Comparison of ENCODE assay signal across 1 cellular context in the genomic region with DNA sequence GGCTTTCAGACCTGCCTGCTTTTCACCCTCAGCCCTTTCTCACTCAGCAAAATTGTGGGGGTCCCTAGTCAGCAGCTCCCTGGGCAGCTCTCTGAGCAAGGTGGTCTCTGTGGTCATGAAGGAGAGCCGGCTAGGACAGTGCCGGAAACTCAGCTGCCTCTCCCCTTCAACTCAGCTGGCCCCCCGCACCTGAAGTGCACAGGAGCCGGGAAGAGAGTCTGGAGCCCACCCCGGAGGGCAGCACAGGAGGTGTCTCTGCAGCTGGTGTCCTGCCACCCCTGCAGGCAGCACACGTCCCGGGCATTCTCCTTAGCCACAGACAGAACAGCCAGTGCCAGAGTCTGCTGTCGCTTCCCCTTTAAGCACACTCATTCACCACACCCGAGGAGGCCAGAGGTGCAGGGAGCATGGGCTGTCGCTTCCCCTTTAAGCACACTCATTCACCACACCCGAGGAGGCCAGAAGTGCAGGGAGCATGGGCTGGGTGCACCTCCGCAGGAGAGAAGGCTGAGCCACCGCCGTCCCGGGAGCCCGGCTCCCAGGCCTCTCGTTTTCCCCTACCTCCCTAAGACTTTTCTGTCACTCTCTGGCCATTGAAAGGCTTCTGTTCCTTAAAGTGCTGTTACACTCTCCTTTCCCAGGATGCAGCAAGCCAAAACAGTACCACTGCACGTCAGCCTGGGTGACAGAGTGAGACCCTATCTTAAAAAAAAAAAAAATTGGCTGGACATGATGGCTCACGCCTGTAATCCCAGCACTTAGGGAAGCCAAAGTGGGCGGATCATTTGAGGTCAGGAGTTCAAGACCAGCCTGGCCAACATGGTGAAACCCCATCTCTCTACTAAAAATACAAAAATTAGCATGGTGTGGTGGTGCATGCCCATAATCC.
TF ChIP-seq lines count a peak whose summit lies in the region.

No MANE protein-coding gene starts in this region.

TF ChIP-seq in GM12878, 131 proteins besides CTCF, POLR2A, EP300 and RAD21 (continued from another document):
- TF ChIP-seq, protein P1, sequence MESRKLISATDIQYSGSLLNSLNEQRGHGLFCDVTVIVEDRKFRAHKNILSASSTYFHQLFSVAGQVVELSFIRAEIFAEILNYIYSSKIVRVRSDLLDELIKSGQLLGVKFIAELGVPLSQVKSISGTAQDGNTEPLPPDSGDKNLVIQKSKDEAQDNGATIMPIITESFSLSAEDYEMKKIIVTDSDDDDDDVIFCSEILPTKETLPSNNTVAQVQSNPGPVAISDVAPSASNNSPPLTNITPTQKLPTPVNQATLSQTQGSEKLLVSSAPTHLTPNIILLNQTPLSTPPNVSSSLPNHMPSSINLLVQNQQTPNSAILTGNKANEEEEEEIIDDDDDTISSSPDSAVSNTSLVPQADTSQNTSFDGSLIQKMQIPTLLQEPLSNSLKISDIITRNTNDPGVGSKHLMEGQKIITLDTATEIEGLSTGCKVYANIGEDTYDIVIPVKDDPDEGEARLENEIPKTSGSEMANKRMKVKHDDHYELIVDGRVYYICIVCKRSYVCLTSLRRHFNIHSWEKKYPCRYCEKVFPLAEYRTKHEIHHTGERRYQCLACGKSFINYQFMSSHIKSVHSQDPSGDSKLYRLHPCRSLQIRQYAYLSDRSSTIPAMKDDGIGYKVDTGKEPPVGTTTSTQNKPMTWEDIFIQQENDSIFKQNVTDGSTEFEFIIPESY (IDR thresholded peaks at IDR 0.05), result no peak
- TF ChIP-seq ZNF217 (IDR thresholded peaks at IDR 0.05) (no peak), ZSCAN29 (IDR thresholded peaks at IDR 0.05) (no peak)
- TF ChIP-seq, protein P2, sequence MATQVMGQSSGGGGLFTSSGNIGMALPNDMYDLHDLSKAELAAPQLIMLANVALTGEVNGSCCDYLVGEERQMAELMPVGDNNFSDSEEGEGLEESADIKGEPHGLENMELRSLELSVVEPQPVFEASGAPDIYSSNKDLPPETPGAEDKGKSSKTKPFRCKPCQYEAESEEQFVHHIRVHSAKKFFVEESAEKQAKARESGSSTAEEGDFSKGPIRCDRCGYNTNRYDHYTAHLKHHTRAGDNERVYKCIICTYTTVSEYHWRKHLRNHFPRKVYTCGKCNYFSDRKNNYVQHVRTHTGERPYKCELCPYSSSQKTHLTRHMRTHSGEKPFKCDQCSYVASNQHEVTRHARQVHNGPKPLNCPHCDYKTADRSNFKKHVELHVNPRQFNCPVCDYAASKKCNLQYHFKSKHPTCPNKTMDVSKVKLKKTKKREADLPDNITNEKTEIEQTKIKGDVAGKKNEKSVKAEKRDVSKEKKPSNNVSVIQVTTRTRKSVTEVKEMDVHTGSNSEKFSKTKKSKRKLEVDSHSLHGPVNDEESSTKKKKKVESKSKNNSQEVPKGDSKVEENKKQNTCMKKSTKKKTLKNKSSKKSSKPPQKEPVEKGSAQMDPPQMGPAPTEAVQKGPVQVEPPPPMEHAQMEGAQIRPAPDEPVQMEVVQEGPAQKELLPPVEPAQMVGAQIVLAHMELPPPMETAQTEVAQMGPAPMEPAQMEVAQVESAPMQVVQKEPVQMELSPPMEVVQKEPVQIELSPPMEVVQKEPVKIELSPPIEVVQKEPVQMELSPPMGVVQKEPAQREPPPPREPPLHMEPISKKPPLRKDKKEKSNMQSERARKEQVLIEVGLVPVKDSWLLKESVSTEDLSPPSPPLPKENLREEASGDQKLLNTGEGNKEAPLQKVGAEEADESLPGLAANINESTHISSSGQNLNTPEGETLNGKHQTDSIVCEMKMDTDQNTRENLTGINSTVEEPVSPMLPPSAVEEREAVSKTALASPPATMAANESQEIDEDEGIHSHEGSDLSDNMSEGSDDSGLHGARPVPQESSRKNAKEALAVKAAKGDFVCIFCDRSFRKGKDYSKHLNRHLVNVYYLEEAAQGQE (IDR thresholded peaks at IDR 0.05; ENCODE audit: low read depth, low read length), result no peak
